Comparison of ENCODE assay signal across 1 cellular context in the genomic region with DNA sequence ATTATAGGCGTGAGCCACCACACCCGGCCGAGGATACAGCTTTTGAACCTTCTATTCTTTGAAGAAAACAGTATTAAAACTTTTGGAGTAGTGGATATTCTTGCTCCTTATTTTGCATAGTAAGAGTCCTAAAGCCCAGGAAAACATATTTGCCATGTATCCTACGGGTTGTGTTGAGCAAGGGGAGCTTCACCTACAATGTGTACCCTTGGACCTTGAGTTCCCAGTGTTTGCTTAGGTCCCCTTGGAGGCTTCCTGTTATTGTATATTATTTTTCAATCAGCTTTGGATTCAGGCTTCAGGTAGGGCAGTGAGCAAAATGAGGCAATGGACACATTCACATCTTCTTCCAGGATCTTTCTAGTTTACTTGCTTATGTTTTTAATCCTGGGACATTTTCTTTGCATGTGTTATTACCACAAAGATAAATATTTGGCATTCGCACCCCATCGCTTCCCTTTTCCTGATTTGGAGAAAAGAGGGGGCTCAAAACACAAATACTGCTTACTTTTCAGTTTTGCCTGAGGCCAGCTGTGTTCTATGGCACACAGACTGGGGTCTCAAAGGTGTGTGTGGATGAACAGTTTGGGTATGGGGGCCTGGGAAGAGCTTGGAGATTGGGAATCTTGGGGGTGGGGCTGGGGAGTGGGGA.
A peak's percentile ranks its signal among the peaks of the same experiment; 100 is the strongest.
TF ChIP-seq lines count a peak whose summit lies in the region.

No MANE protein-coding gene starts in this region.

TF ChIP-seq in HepG2, 621 proteins besides CTCF, POLR2A, EP300 and RAD21 (continued from another document and continues in another):
- TF ChIP-seq, protein P1, sequence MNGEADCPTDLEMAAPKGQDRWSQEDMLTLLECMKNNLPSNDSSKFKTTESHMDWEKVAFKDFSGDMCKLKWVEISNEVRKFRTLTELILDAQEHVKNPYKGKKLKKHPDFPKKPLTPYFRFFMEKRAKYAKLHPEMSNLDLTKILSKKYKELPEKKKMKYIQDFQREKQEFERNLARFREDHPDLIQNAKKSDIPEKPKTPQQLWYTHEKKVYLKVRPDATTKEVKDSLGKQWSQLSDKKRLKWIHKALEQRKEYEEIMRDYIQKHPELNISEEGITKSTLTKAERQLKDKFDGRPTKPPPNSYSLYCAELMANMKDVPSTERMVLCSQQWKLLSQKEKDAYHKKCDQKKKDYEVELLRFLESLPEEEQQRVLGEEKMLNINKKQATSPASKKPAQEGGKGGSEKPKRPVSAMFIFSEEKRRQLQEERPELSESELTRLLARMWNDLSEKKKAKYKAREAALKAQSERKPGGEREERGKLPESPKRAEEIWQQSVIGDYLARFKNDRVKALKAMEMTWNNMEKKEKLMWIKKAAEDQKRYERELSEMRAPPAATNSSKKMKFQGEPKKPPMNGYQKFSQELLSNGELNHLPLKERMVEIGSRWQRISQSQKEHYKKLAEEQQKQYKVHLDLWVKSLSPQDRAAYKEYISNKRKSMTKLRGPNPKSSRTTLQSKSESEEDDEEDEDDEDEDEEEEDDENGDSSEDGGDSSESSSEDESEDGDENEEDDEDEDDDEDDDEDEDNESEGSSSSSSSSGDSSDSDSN (CRISPR knock-in tag; IDR thresholded peaks at IDR 0.05) = no peak
- TF ChIP-seq FOXK1 (CRISPR knock-in tag; IDR thresholded peaks at IDR 0.05; ENCODE audit: borderline replicate concordance, low read depth) (peak; percentile 39; the same call in 1 of the 2 replicates), SNAI1 (CRISPR knock-in tag; IDR thresholded peaks at IDR 0.05; ENCODE audit: borderline replicate concordance) (no peak), SAP130 (CRISPR knock-in tag; IDR thresholded peaks at IDR 0.05; ENCODE audit: low read depth) (peak; percentile 69), ISX (CRISPR knock-in tag; conservative IDR thresholded peaks at IDR 0.05) (no peak), SALL1 (CRISPR knock-in tag; IDR thresholded peaks at IDR 0.05) (peak; percentile 87; the same call in 1 of the 2 replicates), SRF (IDR thresholded peaks at IDR 0.05; ENCODE audit: low read depth, low read length) (no peak), MTF1 (CRISPR knock-in tag; IDR thresholded peaks at IDR 0.05) (no peak), SOX5 (CRISPR knock-in tag; IDR thresholded peaks at IDR 0.05; ENCODE audit: borderline replicate concordance) (peak; percentile 69), NR3C1 (CRISPR knock-in tag; IDR thresholded peaks at IDR 0.05) (no peak), ERF (CRISPR knock-in tag; IDR thresholded peaks at IDR 0.05) (peak; percentile 77; the same call in 1 of the 2 replicates), ZNF773 (CRISPR knock-in tag; IDR thresholded peaks at IDR 0.05; ENCODE audit: borderline replicate concordance) (no peak), RCOR2 (CRISPR knock-in tag; IDR thresholded peaks at IDR 0.05) (peak; percentile 73), ZZZ3 (CRISPR knock-in tag; IDR thresholded peaks at IDR 0.05; ENCODE audit: borderline replicate concordance) (no peak), STAG1 (CRISPR knock-in tag; IDR thresholded peaks at IDR 0.05) (0 out of 2 replicates have a peak, but pooled peaks have one; percentile 13), POGZ (CRISPR knock-in tag; IDR thresholded peaks at IDR 0.05) (peak; percentile 48; the same call in 1 of the 2 replicates), FOXA3 (CRISPR knock-in tag; IDR thresholded peaks at IDR 0.05) (peak; percentile 87), NFE2L2 (IDR thresholded peaks at IDR 0.05; ENCODE audit: low read length) (no peak), MATR3 (CRISPR knock-in tag; IDR thresholded peaks at IDR 0.05) (no peak), KLF11 (CRISPR knock-in tag; IDR thresholded peaks at IDR 0.05) (no peak), ZNF451 (CRISPR knock-in tag; IDR thresholded peaks at IDR 0.05) (no peak), ZSCAN31 (CRISPR knock-in tag; IDR thresholded peaks at IDR 0.05; ENCODE audit: low read depth) (no peak), HDAC2 (CRISPR knock-in tag; IDR thresholded peaks at IDR 0.05) (peak; percentile 86), POLR2AphosphoS5 (IDR thresholded peaks at IDR 0.05; ENCODE audit: low read depth, low read length) (peak; percentile 37; the same call in 1 of the 2 replicates), GZF1 (CRISPR knock-in tag; IDR thresholded peaks at IDR 0.05) (no peak), ZNF839 (CRISPR knock-in tag; IDR thresholded peaks at IDR 0.05; ENCODE audit: borderline replicate concordance) (no peak), ZFP90 (CRISPR knock-in tag; IDR thresholded peaks at IDR 0.05; ENCODE audit: borderline replicate concordance) (no peak), FOSL2 (CRISPR knock-in tag; IDR thresholded peaks at IDR 0.05) (peak; percentile 66), ZNF510 (CRISPR knock-in tag; IDR thresholded peaks at IDR 0.05; ENCODE audit: low read depth) (no peak), SIX1 (CRISPR knock-in tag; IDR thresholded peaks at IDR 0.05; ENCODE audit: borderline replicate concordance) (0 out of 2 replicates have a peak, but pooled peaks have one; percentile 45), NR2C2 (CRISPR knock-in tag; IDR thresholded peaks at IDR 0.05; ENCODE audit: borderline replicate concordance) (peak; percentile 34; the same call in 1 of the 2 replicates), AKAP8 (CRISPR knock-in tag; IDR thresholded peaks at IDR 0.05) (no peak), TP53 (CRISPR knock-in tag; conservative IDR thresholded peaks at IDR 0.05) (no peak), FOXA1 (IDR thresholded peaks at IDR 0.05) (no peak; the same call in 1 of the 2 replicates), FOXA1 (CRISPR knock-in tag; IDR thresholded peaks at IDR 0.05) (peak; percentile 81), GABPB1 (CRISPR knock-in tag; IDR thresholded peaks at IDR 0.05) (0 out of 2 replicates have a peak, but pooled peaks have one; percentile 28), RFX1 (IDR thresholded peaks at IDR 0.05) (no peak), SMAD9 (CRISPR knock-in tag; IDR thresholded peaks at IDR 0.05) (no peak)
- TF ChIP-seq, protein P2, sequence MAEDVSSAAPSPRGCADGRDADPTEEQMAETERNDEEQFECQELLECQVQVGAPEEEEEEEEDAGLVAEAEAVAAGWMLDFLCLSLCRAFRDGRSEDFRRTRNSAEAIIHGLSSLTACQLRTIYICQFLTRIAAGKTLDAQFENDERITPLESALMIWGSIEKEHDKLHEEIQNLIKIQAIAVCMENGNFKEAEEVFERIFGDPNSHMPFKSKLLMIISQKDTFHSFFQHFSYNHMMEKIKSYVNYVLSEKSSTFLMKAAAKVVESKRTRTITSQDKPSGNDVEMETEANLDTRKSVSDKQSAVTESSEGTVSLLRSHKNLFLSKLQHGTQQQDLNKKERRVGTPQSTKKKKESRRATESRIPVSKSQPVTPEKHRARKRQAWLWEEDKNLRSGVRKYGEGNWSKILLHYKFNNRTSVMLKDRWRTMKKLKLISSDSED (CRISPR knock-in tag; IDR thresholded peaks at IDR 0.05) = no peak
- TF ChIP-seq, protein P3, sequence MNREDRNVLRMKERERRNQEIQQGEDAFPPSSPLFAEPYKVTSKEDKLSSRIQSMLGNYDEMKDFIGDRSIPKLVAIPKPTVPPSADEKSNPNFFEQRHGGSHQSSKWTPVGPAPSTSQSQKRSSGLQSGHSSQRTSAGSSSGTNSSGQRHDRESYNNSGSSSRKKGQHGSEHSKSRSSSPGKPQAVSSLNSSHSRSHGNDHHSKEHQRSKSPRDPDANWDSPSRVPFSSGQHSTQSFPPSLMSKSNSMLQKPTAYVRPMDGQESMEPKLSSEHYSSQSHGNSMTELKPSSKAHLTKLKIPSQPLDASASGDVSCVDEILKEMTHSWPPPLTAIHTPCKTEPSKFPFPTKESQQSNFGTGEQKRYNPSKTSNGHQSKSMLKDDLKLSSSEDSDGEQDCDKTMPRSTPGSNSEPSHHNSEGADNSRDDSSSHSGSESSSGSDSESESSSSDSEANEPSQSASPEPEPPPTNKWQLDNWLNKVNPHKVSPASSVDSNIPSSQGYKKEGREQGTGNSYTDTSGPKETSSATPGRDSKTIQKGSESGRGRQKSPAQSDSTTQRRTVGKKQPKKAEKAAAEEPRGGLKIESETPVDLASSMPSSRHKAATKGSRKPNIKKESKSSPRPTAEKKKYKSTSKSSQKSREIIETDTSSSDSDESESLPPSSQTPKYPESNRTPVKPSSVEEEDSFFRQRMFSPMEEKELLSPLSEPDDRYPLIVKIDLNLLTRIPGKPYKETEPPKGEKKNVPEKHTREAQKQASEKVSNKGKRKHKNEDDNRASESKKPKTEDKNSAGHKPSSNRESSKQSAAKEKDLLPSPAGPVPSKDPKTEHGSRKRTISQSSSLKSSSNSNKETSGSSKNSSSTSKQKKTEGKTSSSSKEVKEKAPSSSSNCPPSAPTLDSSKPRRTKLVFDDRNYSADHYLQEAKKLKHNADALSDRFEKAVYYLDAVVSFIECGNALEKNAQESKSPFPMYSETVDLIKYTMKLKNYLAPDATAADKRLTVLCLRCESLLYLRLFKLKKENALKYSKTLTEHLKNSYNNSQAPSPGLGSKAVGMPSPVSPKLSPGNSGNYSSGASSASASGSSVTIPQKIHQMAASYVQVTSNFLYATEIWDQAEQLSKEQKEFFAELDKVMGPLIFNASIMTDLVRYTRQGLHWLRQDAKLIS (CRISPR knock-in tag; IDR thresholded peaks at IDR 0.05) = 0 out of 2 replicates have a peak, but pooled peaks have one; percentile 47
- TF ChIP-seq, protein P4, sequence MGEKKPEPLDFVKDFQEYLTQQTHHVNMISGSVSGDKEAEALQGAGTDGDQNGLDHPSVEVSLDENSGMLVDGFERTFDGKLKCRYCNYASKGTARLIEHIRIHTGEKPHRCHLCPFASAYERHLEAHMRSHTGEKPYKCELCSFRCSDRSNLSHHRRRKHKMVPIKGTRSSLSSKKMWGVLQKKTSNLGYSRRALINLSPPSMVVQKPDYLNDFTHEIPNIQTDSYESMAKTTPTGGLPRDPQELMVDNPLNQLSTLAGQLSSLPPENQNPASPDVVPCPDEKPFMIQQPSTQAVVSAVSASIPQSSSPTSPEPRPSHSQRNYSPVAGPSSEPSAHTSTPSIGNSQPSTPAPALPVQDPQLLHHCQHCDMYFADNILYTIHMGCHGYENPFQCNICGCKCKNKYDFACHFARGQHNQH (CRISPR knock-in tag; IDR thresholded peaks at IDR 0.05) = peak; percentile 63; the same call in 1 of the 2 replicates
- TF ChIP-seq, protein P5, sequence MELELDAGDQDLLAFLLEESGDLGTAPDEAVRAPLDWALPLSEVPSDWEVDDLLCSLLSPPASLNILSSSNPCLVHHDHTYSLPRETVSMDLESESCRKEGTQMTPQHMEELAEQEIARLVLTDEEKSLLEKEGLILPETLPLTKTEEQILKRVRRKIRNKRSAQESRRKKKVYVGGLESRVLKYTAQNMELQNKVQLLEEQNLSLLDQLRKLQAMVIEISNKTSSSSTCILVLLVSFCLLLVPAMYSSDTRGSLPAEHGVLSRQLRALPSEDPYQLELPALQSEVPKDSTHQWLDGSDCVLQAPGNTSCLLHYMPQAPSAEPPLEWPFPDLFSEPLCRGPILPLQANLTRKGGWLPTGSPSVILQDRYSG (CRISPR knock-in tag; IDR thresholded peaks at IDR 0.05) = no peak
- TF ChIP-seq, protein P6, sequence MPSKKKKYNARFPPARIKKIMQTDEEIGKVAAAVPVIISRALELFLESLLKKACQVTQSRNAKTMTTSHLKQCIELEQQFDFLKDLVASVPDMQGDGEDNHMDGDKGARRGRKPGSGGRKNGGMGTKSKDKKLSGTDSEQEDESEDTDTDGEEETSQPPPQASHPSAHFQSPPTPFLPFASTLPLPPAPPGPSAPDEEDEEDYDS (CRISPR knock-in tag; IDR thresholded peaks at IDR 0.05) = peak; percentile 45; the same call in 1 of the 2 replicates
- TF ChIP-seq, protein P7, sequence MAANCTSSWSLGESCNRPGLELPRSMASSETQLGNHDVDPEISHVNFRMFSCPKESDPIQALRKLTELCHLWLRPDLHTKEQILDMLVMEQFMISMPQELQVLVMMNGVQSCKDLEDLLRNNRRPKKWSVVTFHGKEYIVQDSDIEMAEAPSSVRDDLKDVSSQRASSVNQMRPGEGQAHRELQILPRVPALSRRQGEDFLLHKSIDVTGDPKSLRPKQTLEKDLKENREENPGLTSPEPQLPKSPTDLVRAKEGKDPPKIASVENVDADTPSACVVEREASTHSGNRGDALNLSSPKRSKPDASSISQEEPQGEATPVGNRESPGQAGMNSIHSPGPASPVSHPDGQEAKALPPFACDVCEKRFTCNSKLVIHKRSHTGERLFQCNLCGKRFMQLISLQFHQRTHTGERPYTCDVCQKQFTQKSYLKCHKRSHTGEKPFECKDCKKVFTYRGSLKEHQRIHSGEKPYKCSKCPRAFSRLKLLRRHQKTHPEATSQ (CRISPR knock-in tag; IDR thresholded peaks at IDR 0.05; ENCODE audit: borderline replicate concordance) = no peak
- TF ChIP-seq, protein P8, sequence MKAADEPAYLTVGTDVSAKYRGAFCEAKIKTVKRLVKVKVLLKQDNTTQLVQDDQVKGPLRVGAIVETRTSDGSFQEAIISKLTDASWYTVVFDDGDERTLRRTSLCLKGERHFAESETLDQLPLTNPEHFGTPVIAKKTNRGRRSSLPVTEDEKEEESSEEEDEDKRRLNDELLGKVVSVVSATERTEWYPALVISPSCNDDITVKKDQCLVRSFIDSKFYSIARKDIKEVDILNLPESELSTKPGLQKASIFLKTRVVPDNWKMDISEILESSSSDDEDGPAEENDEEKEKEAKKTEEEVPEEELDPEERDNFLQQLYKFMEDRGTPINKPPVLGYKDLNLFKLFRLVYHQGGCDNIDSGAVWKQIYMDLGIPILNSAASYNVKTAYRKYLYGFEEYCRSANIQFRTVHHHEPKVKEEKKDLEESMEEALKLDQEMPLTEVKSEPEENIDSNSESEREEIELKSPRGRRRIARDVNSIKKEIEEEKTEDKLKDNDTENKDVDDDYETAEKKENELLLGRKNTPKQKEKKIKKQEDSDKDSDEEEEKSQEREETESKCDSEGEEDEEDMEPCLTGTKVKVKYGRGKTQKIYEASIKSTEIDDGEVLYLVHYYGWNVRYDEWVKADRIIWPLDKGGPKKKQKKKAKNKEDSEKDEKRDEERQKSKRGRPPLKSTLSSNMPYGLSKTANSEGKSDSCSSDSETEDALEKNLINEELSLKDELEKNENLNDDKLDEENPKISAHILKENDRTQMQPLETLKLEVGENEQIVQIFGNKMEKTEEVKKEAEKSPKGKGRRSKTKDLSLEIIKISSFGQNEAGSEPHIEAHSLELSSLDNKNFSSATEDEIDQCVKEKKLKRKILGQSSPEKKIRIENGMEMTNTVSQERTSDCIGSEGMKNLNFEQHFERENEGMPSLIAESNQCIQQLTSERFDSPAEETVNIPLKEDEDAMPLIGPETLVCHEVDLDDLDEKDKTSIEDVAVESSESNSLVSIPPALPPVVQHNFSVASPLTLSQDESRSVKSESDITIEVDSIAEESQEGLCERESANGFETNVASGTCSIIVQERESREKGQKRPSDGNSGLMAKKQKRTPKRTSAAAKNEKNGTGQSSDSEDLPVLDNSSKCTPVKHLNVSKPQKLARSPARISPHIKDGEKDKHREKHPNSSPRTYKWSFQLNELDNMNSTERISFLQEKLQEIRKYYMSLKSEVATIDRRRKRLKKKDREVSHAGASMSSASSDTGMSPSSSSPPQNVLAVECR (CRISPR knock-in tag; IDR thresholded peaks at IDR 0.05; ENCODE audit: borderline replicate concordance) = peak; percentile 36; the same call in 1 of the 2 replicates
- TF ChIP-seq, protein P9, sequence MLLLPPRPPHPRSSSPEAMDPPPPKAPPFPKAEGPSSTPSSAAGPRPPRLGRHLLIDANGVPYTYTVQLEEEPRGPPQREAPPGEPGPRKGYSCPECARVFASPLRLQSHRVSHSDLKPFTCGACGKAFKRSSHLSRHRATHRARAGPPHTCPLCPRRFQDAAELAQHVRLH (CRISPR knock-in tag; IDR thresholded peaks at IDR 0.05; ENCODE audit: borderline replicate concordance, low read depth) = 0 out of 2 replicates have a peak, but pooled peaks have one; percentile 34
- TF ChIP-seq, protein P10, sequence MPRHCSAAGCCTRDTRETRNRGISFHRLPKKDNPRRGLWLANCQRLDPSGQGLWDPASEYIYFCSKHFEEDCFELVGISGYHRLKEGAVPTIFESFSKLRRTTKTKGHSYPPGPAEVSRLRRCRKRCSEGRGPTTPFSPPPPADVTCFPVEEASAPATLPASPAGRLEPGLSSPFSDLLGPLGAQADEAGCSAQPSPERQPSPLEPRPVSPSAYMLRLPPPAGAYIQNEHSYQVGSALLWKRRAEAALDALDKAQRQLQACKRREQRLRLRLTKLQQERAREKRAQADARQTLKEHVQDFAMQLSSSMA (CRISPR knock-in tag; IDR thresholded peaks at IDR 0.05) = no peak
